21 cellular contexts compared by ENCODE assay signal in genomic region chr6:132679094-132679493, GRCh38. TPM values are rescaled to one million over a fixed set of nuclear protein-coding genes. Genes with fewer than 3 reads are reported as not detected.
"Had no signal": no experiment of that assay in that cellular context is flagged by ENCODE, and none has a peak within 500 bp of the region (broad histone marks: within the 10 kb centered on the region; RNA-seq: fewer than 3 reads in every experiment).

No MANE protein-coding gene starts in this region.

RNA-seq across cellular contexts. Expression of gene TAAR1, which starts 20.1 kb away (rescaled TPM):
- total RNA-seq: activated CD4-positive, alpha-beta memory T cell treated with anti-CD3 and anti-CD28 coated beads, Interleukin-2, amount 10 ng/mL, durations not matched to agents 7 days and 5 days; activated CD4-positive, alpha-beta T cell treated with anti-CD3 and anti-CD28 coated beads, Interleukin-2, amount 10 ng/mL, durations not matched to agents 7 days and 5 days; activated naive CD8-positive, alpha-beta T cell treated with anti-CD3 and anti-CD28 coated beads, Interleukin-2, amount 10 ng/mL, durations not matched to agents 7 days and 5 days; bronchial epithelial cell; endodermal cell; esophagus mucosa; foreskin keratinocyte; heart left ventricle; kidney; left colon; liver; mammary epithelial cell; mucosa of gallbladder; osteocyte; posterior vena cava; skeletal muscle tissue; temporal lobe; tibial nerve; ureter; WTC11 had no signal
- polyA plus RNA-seq: foreskin keratinocyte, heart left ventricle, immature natural killer cell, liver, mammary epithelial cell had no signal

RNA-seq across cellular contexts. Expression of gene VNN1, which starts 34.8 kb away (rescaled TPM):
- total RNA-seq: activated CD4-positive, alpha-beta memory T cell treated with anti-CD3 and anti-CD28 coated beads, Interleukin-2, amount 10 ng/mL, durations not matched to agents 7 days and 5 days; activated CD4-positive, alpha-beta T cell treated with anti-CD3 and anti-CD28 coated beads, Interleukin-2, amount 10 ng/mL, durations not matched to agents 7 days and 5 days; activated naive CD8-positive, alpha-beta T cell treated with anti-CD3 and anti-CD28 coated beads, Interleukin-2, amount 10 ng/mL, durations not matched to agents 7 days and 5 days; bronchial epithelial cell; endodermal cell; osteocyte; temporal lobe had no signal

RNA-seq across cellular contexts. Expression of gene TAAR2, which starts 55.0 kb away (rescaled TPM):
- total RNA-seq: activated CD4-positive, alpha-beta memory T cell treated with anti-CD3 and anti-CD28 coated beads, Interleukin-2, amount 10 ng/mL, durations not matched to agents 7 days and 5 days; activated CD4-positive, alpha-beta T cell treated with anti-CD3 and anti-CD28 coated beads, Interleukin-2, amount 10 ng/mL, durations not matched to agents 7 days and 5 days; activated naive CD8-positive, alpha-beta T cell treated with anti-CD3 and anti-CD28 coated beads, Interleukin-2, amount 10 ng/mL, durations not matched to agents 7 days and 5 days; bronchial epithelial cell; endodermal cell; esophagus mucosa; foreskin keratinocyte; heart left ventricle; kidney; left colon; liver; mammary epithelial cell; mucosa of gallbladder; osteocyte; posterior vena cava; skeletal muscle tissue; temporal lobe; tibial nerve; ureter; WTC11 had no signal
- polyA plus RNA-seq: foreskin keratinocyte, heart left ventricle, immature natural killer cell, liver, mammary epithelial cell had no signal
